Comparison of ENCODE assay signal across 23 cellular contexts in genomic region chr6:165823609-165824326, GRCh38.
"Had no signal": no experiment of that assay in that cellular context is flagged by ENCODE, and none has a peak within 500 bp of the region (broad histone marks: within the 10 kb centered on the region; RNA-seq: fewer than 3 reads in every experiment).

No MANE protein-coding gene starts in this region.

- H3K36me3 Mint-ChIP-seq: naive B cell; stimulated activated effector memory CD8-positive, alpha-beta T cell treated with anti-CD3 and anti-CD28 coated beads, Interleukin-12 subunit alpha, Interleukin-12 subunit beta, amount 100 ng/mL, for 72 hours had no signal

- H3K9me3 ChIP-seq: esophagus squamous epithelium, gastroesophageal sphincter, neutrophil, psoas muscle, sigmoid colon, tibial artery, upper lobe of left lung, uterus had no signal

- H3K27ac Mint-ChIP-seq: immature natural killer cell; nephron progenitor cell; stimulated activated effector memory CD8-positive, alpha-beta T cell treated with anti-CD3 and anti-CD28 coated beads, Interleukin-12 subunit alpha, Interleukin-12 subunit beta, amount 100 ng/mL, for 72 hours; stimulated activated naive CD8-positive, alpha-beta T cell treated with anti-CD3 and anti-CD28 coated beads, Interleukin-15, Interleukin-2, amounts not matched to agents 100 ng/mL and 50 ng/mL, for 24 hours had no signal

- H3K4me1 ChIP-seq: esophagus squamous epithelium, gastroesophageal sphincter, psoas muscle, sigmoid colon, tibial artery, upper lobe of left lung, uterus had no signal

- H3K4me3 ChIP-seq: esophagus squamous epithelium, gastroesophageal sphincter, psoas muscle, sigmoid colon, tibial artery, upper lobe of left lung, uterus had no signal

- H3K4me3 Mint-ChIP-seq: immature natural killer cell; naive B cell; nephron progenitor cell; stimulated activated effector memory CD8-positive, alpha-beta T cell treated with anti-CD3 and anti-CD28 coated beads, Interleukin-12 subunit alpha, Interleukin-12 subunit beta, amount 100 ng/mL, for 72 hours; stimulated activated naive CD8-positive, alpha-beta T cell treated with anti-CD3 and anti-CD28 coated beads, Interleukin-15, Interleukin-2, amounts not matched to agents 100 ng/mL and 50 ng/mL, for 24 hours had no signal

- ATAC-seq: gastroesophageal sphincter; psoas muscle; stimulated activated effector memory CD8-positive, alpha-beta T cell treated with anti-CD3 and anti-CD28 coated beads, Interleukin-12 subunit alpha, Interleukin-12 subunit beta, amount 100 ng/mL, for 72 hours had no signal

- H3K36me3 ChIP-seq: esophagus squamous epithelium, gastroesophageal sphincter, neutrophil, sigmoid colon, tibial artery, upper lobe of left lung, uterus had no signal

- H3K4me1 Mint-ChIP-seq: immature natural killer cell had no signal

- H3K27me3 ChIP-seq: upper lobe of left lung, uterus had no signal

- DNase-seq: effector memory CD4-positive, alpha-beta T cell; esophagus squamous epithelium; foreskin fibroblast; immature natural killer cell; mesendoderm; naive B cell; nephron progenitor cell; psoas muscle; sigmoid colon; small intestine; stimulated activated CD4-positive, alpha-beta T cell treated with anti-CD3 and anti-CD28 coated beads, Interleukin-12 subunit alpha, Interleukin-12 subunit beta, amount 100 ng/mL, for 4 hours; stimulated activated CD4-positive, alpha-beta T cell treated with anti-CD3 and anti-CD28 coated beads, Interleukin-2, amount 100 ng/mL, for 48 hours; stimulated activated CD8-positive, alpha-beta memory T cell treated with anti-CD3 and anti-CD28 coated beads, Interleukin-4, amount 100 ng/mL, for 48 hours; tibial artery; upper lobe of left lung; uterus had no signal

- H3K27ac ChIP-seq: epithelial cell of prostate, esophagus squamous epithelium, gastroesophageal sphincter, neutrophil, psoas muscle, sigmoid colon, tibial artery, upper lobe of left lung, uterus had no signal

- H3K9me3 Mint-ChIP-seq: immature natural killer cell; stimulated activated effector memory CD8-positive, alpha-beta T cell treated with anti-CD3 and anti-CD28 coated beads, Interleukin-12 subunit alpha, Interleukin-12 subunit beta, amount 100 ng/mL, for 72 hours; stimulated activated naive CD8-positive, alpha-beta T cell treated with anti-CD3 and anti-CD28 coated beads, Interleukin-15, Interleukin-2, amounts not matched to agents 100 ng/mL and 50 ng/mL, for 24 hours had no signal

- FAIRE-seq: endometrium, keratinocyte, small intestine had no signal
